8 cellular contexts compared by ENCODE assay signal in genomic region chr2:55112229-55113016, GRCh38.
DNase-seq lines count a peak whose midpoint lies in the region; ATAC-seq and TF ChIP-seq lines count a peak whose summit lies in the region.

No MANE protein-coding gene starts in this region.

- H3K27me3 Mint-ChIP-seq in chondrocyte (ENCODE audit: low read depth) = no peaks in the 10 kb centered on the region

- H3K9me3 Mint-ChIP-seq in chondrocyte (ENCODE audit: low read depth) = no peaks in the 10 kb centered on the region

- TF ChIP-seq CTCF in chondrocyte (IDR thresholded peaks at IDR 0.05) (peak; percentile 37), upper lobe of left lung (IDR thresholded peaks at IDR 0.05) (no peak)

- TF ChIP-seq EP300 in upper lobe of left lung (IDR thresholded peaks at IDR 0.05) = no peak

- DNase-seq in DMS153 treated with DMSO at 0.1 percent for 48 hours (lab: John Stamatoyannopoulos, UW; ENCODE audit: unreplicated experiment) (peak; percentile 62), NCI-H524 (lab: John Stamatoyannopoulos, UW) (peak; percentile 40 to 76), chondrocyte (ENCODE audit: low spot score) (no peak), upper lobe of left lung (peak in 1 of 2 donors; percentile 93), HuH-7.5 (ENCODE audit: low spot score) (no peak), HUDEP-2 (lab: John Stamatoyannopoulos, UW; ENCODE audit: unreplicated experiment in 76 of 76) (no peak)

- H3K4me1 ChIP-seq in mesodermal cell (ENCODE audit: control insufficient read depth, insufficient read depth, low read length, poor library complexity, severe bottlenecking) (peaks cover 67% of the 10 kb centered on the region), upper lobe of left lung (peaks cover 12 to 26% (median 20%) of the 10 kb centered on the region in 4 donors)

- no peak overlapping the region for H3K4me3 ChIP-seq in mesodermal cell (ENCODE audit: extremely low read depth, insufficient read depth, low read length, poor library complexity, severe bottlenecking)
- peak overlapping the region in 1 of 4 donors; percentile 2 for H3K4me3 ChIP-seq in upper lobe of left lung

- peak overlapping the region; percentile 45 for H3K4me3 Mint-ChIP-seq in chondrocyte (ENCODE audit: unreplicated experiment)

- peak in 1 of 4 donors; percentile 26 for TF ChIP-seq POLR2A in upper lobe of left lung (IDR thresholded peaks at IDR 0.05)

- H3K27ac ChIP-seq in mesodermal cell (ENCODE audit: low read depth, low read length, severe bottlenecking) (peak overlapping the region; percentile 86), upper lobe of left lung (peak overlapping the region; percentile 78 to 91 (median 86))

- H3K4me1 Mint-ChIP-seq in chondrocyte (ENCODE audit: low read depth) = peaks cover 90% of the 10 kb centered on the region

- WGBS in mesodermal cell (ENCODE audit: insufficient coverage in 2 of 2), 2 experiments = 92 to 94% methylated on average over 9 to 10 of the region's 13 CpGs
- WGBS in upper lobe of left lung, 2 donors = 27 to 47% methylated on average over 13 of the region's 13 CpGs

- H3K9me3 ChIP-seq in mesodermal cell (ENCODE audit: control insufficient read depth, low read length) (no peaks in the 10 kb centered on the region), upper lobe of left lung (no peaks in the 10 kb centered on the region)

- H3K36me3 ChIP-seq in mesodermal cell (ENCODE audit: control insufficient read depth, insufficient read depth, low read length) = no peaks in the 10 kb centered on the region
- no peaks in the 10 kb centered on the region for H3K36me3 ChIP-seq in upper lobe of left lung

- peak overlapping the region; percentile 97 for H3K27ac Mint-ChIP-seq in chondrocyte (ENCODE audit: unreplicated experiment)

- no peaks in the 10 kb centered on the region for H3K36me3 Mint-ChIP-seq in chondrocyte (ENCODE audit: low read depth)

- peak; percentile 73 to 94 for ATAC-seq in upper lobe of left lung (ENCODE audit: low FRiP score in 2 of 2)
- ATAC-seq in HG03039 (IDR thresholded peaks at IDR 0.05; ENCODE audit: unreplicated experiment) = no peak

- no peaks in the 10 kb centered on the region for H3K27me3 ChIP-seq in upper lobe of left lung

Comparison
In these comparisons a context has a peak if more than half of its experiments do, and no peak if none do; other contexts are left out.
1. DNase-seq: peak in DMS153 treated with DMSO at 0.1 percent for 48 hours (single experiment) and NCI-H524 (2 of 2); none in chondrocyte (single experiment), HuH-7.5 (single experiment) and HUDEP-2 (0 of 76).